Comparison of ENCODE assay signal across 8 cellular contexts in the genomic region with DNA sequence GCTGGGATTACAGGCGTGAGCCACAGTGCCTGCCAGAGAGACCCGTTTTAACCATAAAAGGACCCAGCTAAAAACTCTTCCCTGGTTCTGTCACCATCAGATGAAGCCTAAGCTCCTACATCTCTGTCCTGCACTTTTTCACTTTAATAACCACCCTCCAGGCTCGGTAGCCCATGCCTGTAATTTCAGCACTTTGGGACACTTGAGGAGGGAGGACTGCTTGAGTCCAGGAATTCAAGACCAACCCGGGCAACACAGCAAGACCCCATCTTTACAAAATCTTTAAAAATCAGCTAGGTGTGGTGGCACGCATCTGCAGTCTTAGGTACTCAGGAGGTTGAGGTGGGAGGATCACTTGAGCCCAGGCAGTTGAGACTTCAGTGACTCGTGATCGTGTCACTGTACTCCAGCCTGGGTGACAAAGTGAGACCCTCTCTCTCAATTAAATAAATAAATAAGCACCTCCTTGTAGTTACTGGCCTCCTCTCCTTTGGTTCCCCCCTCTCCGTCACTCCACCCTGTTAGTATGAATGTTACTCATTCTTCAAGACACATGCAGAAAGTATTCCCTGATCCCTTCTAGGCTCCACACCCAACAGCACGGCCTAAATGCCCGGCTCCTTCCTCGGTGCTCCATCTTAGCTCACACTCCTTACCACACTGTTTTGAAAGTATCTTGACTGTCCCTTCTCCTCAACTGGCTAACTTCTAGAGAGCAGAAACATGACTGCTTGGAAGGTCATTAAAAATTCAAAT. TPM values are rescaled to one million over a fixed set of nuclear protein-coding genes. Genes with fewer than 3 reads are reported as not detected.
DNase-seq lines count a peak whose midpoint lies in the region; ATAC-seq, FAIRE-seq and TF ChIP-seq lines count a peak whose summit lies in the region.
"Not testable (repeated sequence)": the region's sequence is repeated elsewhere in the genome, so short reads cannot be mapped to it uniquely, and the experiment has no call there.

No MANE protein-coding gene starts in this region.

- in situ Hi-C loops in Caki2 (cut with HindIII; ENCODE audit: low pct_unique_long_range_greater_than_20kb, low sequenced_read_pairs); IMR-90 (cut with MboI; ENCODE audit: low sequenced_read_pairs): not testable (repeated sequence)

- H2AK9ac ChIP-seq in IMR-90 (replicated peaks; ENCODE audit: low read depth, low read length, poor library complexity): peak overlapping the region; percentile 81

- peak overlapping the region; percentile 96 for H3K4me3 Mint-ChIP-seq in activated naive CD8-positive, alpha-beta T cell treated with anti-CD3 and anti-CD28 coated beads, Interleukin-2, amount 50 U/mL, for 24 hours

- BruUV-seq in IMR-90 (replicated peaks; lab: Mats Ljungman, UMichigan): not testable (repeated sequence)
- TSS peak; percentile 29 for BruUV-seq in endothelial cell of umbilical vein (replicated peaks; lab: Mats Ljungman, UMichigan)

- FAIRE-seq in endothelial cell of umbilical vein (lab: Jason Lieb, UNC); keratinocyte (lab: Jason Lieb, UNC): not testable (repeated sequence)

- peaks cover 0 to 40% of the 10 kb centered on the region in 2 experiments; a peak in 3 of 4 replicates for H3K79me1 ChIP-seq in IMR-90 (ENCODE audit: low read depth in 1 of 2, low read length in 2 of 2)
- not testable (repeated sequence) for H3K79me1 ChIP-seq in trophoblast cell (ENCODE audit: low read length)

- not testable (repeated sequence) for H3F3A ChIP-seq in SU-DHL-6 (ENCODE audit: insufficient read depth)

- not testable (repeated sequence) for H2BK20ac ChIP-seq in IMR-90 (ENCODE audit: low read depth, low read length)

- H4K91ac ChIP-seq in IMR-90 (ENCODE audit: insufficient read depth, low read depth, low read length): 0 out of 2 replicates have a peak overlapping the region, but pooled peaks have one; percentile 13
- H4K91ac ChIP-seq in trophoblast cell (ENCODE audit: low read depth, low read length): not testable (repeated sequence)

- H2AFZ ChIP-seq in IMR-90 (replicated peaks; ENCODE audit: low read length, poor library complexity); SU-DHL-6 (ENCODE audit: low read depth, low read length, severe bottlenecking); endothelial cell of umbilical vein (ENCODE audit: low read depth, low read length); keratinocyte (ENCODE audit: control insufficient read depth, low read length); trophoblast cell (ENCODE audit: insufficient read depth, low read length, poor library complexity): not testable (repeated sequence)

- peak; percentile 62; the same call in 1 of the 2 replicates for TF ChIP-seq POLR2A in IMR-90 (IDR thresholded peaks at IDR 0.05; ENCODE audit: low read depth, low read length)
- TF ChIP-seq POLR2A in endothelial cell of umbilical vein (IDR thresholded peaks at IDR 0.05; ENCODE audit: low read depth, low read length); uterus (IDR thresholded peaks at IDR 0.05): not testable (repeated sequence)

- WGBS in IMR-90 (ENCODE audit: extremely low coverage in 2 of 2, insufficient read length in 1 of 2), 2 experiments: 67% methylated on average over 3 of the region's 11 CpGs; no CpG with 5 or more reads in 1 of the 2 experiments
- no CpG with 5 or more reads among the region's 11 CpGs for WGBS in trophoblast cell (ENCODE audit: extremely low coverage, insufficient coverage, insufficient read length)

- 0 out of 2 replicates have a peak overlapping the region, but pooled peaks have one; percentile 5 for H2BK120ac ChIP-seq in IMR-90 (ENCODE audit: low read depth, low read length)
- not testable (repeated sequence) for H2BK120ac ChIP-seq in trophoblast cell (ENCODE audit: insufficient read depth, low read length, poor library complexity)

- not testable (repeated sequence) for H3K27me3 ChIP-seq in IMR-90 (ENCODE audit: control insufficient read depth, insufficient read depth, low read length); SU-DHL-6 (ENCODE audit: low read length); endothelial cell of umbilical vein (ENCODE audit: control insufficient read depth in 2 of 2, insufficient read depth in 2 of 2, low read length in 2 of 2); keratinocyte (ENCODE audit: control insufficient read depth, extremely low read depth, insufficient read depth, low read length); trophoblast cell (ENCODE audit: insufficient read depth, low read length); uterus

- H2BK5ac ChIP-seq in IMR-90 (ENCODE audit: low read depth, low read length, poor library complexity, severe bottlenecking): peak overlapping the region; percentile 89
- not testable (repeated sequence) for H2BK5ac ChIP-seq in trophoblast cell (ENCODE audit: low read depth, low read length, poor library complexity)

- H3K36me3 ChIP-seq in IMR-90 (ENCODE audit: control insufficient read depth, insufficient read depth, low read length); SU-DHL-6 (ENCODE audit: low read length); endothelial cell of umbilical vein (ENCODE audit: control insufficient read depth in 2 of 2, extremely low read depth in 1 of 2, insufficient read depth in 2 of 2, low read length in 2 of 2); keratinocyte (ENCODE audit: control insufficient read depth in 2 of 2, extremely low read depth in 1 of 2, insufficient read depth in 2 of 2, low read length in 2 of 2); trophoblast cell (ENCODE audit: control insufficient read depth in 1 of 2, insufficient read depth in 2 of 2, low read length in 2 of 2); uterus: not testable (repeated sequence)

- H4K8ac ChIP-seq in IMR-90 (ENCODE audit: low read depth in 2 of 2, low read length in 2 of 2): peak overlapping the region in 1 of 2 experiments; percentile 24; a peak in 1 of 4 replicates
- H4K8ac ChIP-seq in trophoblast cell (ENCODE audit: low read depth, low read length): not testable (repeated sequence)

- not testable (repeated sequence) for H3K9me3 ChIP-seq in IMR-90 (ENCODE audit: control insufficient read depth, insufficient read depth, low read length); SU-DHL-6 (ENCODE audit: insufficient read depth, low read length); endothelial cell of umbilical vein (replicated peaks; ENCODE audit: control insufficient read depth, insufficient read depth, low read length); keratinocyte (ENCODE audit: control insufficient read depth, low read depth, low read length); trophoblast cell (ENCODE audit: insufficient read depth, low read depth, low read length); uterus

- peak overlapping the region; percentile 89 for H3K9ac ChIP-seq in IMR-90 (ENCODE audit: low read depth, low read length)
- peak overlapping the region; percentile 84 for H3K9ac ChIP-seq in SU-DHL-6 (ENCODE audit: low read length)
- not testable (repeated sequence) for H3K9ac ChIP-seq in endothelial cell of umbilical vein (replicated peaks; ENCODE audit: extremely low read depth, insufficient read depth, low read length)
- peak overlapping the region; percentile 97 for H3K9ac ChIP-seq in keratinocyte (ENCODE audit: control insufficient read depth, extremely low read depth, insufficient read depth, low read length)
- H3K9ac ChIP-seq in trophoblast cell (ENCODE audit: low read length): peak overlapping the region; percentile 34

- H3K4ac ChIP-seq in IMR-90 (ENCODE audit: low read depth, low read length) (peak overlapping the region; percentile 41), trophoblast cell (ENCODE audit: low read depth, low read length) (peak overlapping the region; percentile 84)

- dilution Hi-C loops in IMR-90 (cut with HindIII; ENCODE audit: low sequenced_read_pairs, unreplicated experiment); endothelial cell of umbilical vein (cut with MboI; ENCODE audit: extremely low pct_ligation_motif_present, low sequenced_read_pairs); keratinocyte (cut with MboI; ENCODE audit: extremely low pct_ligation_motif_present, low sequenced_read_pairs): not testable (repeated sequence)

- not testable (repeated sequence) for H2BK15ac ChIP-seq in IMR-90 (ENCODE audit: low read depth, low read length)

- not testable (repeated sequence) for H3K9me2 ChIP-seq in SU-DHL-6 (replicated peaks; ENCODE audit: insufficient read depth, low read length)

- DNase-seq in Caki2 (ENCODE audit: low read depth) (peak; percentile 30), IMR-90 (peak; percentile 74), trophoblast cell (peak; percentile 52 to 61)
- not testable (repeated sequence) for DNase-seq in activated naive CD8-positive, alpha-beta T cell treated with anti-CD3 and anti-CD28 coated beads, Interleukin-2, amount 50 U/mL, for 24 hours; endothelial cell of umbilical vein (ENCODE audit: low read depth, low spot score); keratinocyte (ENCODE audit: low read depth, low spot score); uterus

- peaks cover 23% of the 10 kb centered on the region for H3K9me1 ChIP-seq in IMR-90 (ENCODE audit: insufficient read depth, low read length)
- H3K9me1 ChIP-seq in endothelial cell of umbilical vein (replicated peaks; ENCODE audit: control insufficient read depth, extremely low read depth, insufficient read depth, low read length); keratinocyte (ENCODE audit: control insufficient read depth, extremely low read depth, insufficient read depth, low read length): not testable (repeated sequence)

- not testable (repeated sequence) for H2BK12ac ChIP-seq in trophoblast cell (ENCODE audit: low read length)

- H2AK5ac ChIP-seq in IMR-90 (ENCODE audit: low read depth, low read length): peak overlapping the region; percentile 62
- H2AK5ac ChIP-seq in trophoblast cell (ENCODE audit: low read length): not testable (repeated sequence)

- peak overlapping the region; percentile 39 for H3K14ac ChIP-seq in IMR-90 (replicated peaks; ENCODE audit: low read depth, low read length)
- not testable (repeated sequence) for H3K14ac ChIP-seq in trophoblast cell (ENCODE audit: low read length)

- H4K12ac ChIP-seq in trophoblast cell (ENCODE audit: low read depth, low read length): not testable (repeated sequence)

- CTCF ChIA-PET in IMR-90 (lab: Yijun Ruan, JAX): interaction anchor here (0.6 kb wide), 2 partner anchors 25 to 70 kb away, joined by 3 to 4 read pairs; no protein-coding TSS in a partner anchor
- CTCF ChIA-PET in endothelial cell of umbilical vein (lab: Charles Lee): not testable (repeated sequence)

- TF ChIP-seq RAD21 in IMR-90 (IDR thresholded peaks at IDR 0.05; ENCODE audit: low read length): 0 out of 2 replicates have a peak, but pooled peaks have one; percentile 6

- H3K4me1 ChIP-seq in IMR-90 (ENCODE audit: control insufficient read depth, insufficient read depth, low read length); endothelial cell of umbilical vein (ENCODE audit: control insufficient read depth, extremely low read depth, insufficient read depth, low read length); keratinocyte (ENCODE audit: control insufficient read depth, extremely low read depth, insufficient read depth, low read length); trophoblast cell (ENCODE audit: control insufficient read depth in 1 of 2, insufficient read depth in 2 of 2, low read length in 2 of 2); uterus: not testable (repeated sequence)

- peak overlapping the region; percentile 80 for H3K27ac Mint-ChIP-seq in activated naive CD8-positive, alpha-beta T cell treated with anti-CD3 and anti-CD28 coated beads, Interleukin-2, amount 50 U/mL, for 24 hours

- not testable (repeated sequence) for H3K18ac ChIP-seq in IMR-90 (ENCODE audit: low read depth, low read length); trophoblast cell (ENCODE audit: low read length)

- not testable (repeated sequence) for H3K9me3 Mint-ChIP-seq in activated naive CD8-positive, alpha-beta T cell treated with anti-CD3 and anti-CD28 coated beads, Interleukin-2, amount 50 U/mL, for 24 hours

- intact Hi-C loops in IMR-90 (cut with micrococcal nuclease); endothelial cell of umbilical vein (cut with micrococcal nuclease); uterus (cut with DNase I; ENCODE audit: low total_unique reads): not testable (repeated sequence)

- H3K27ac ChIP-seq in IMR-90 (ENCODE audit: insufficient read depth, low read length): peak overlapping the region; percentile 58
- not testable (repeated sequence) for H3K27ac ChIP-seq in SU-DHL-6 (ENCODE audit: low read depth, low read length); endothelial cell of umbilical vein (ENCODE audit: insufficient read depth, low read depth, low read length); trophoblast cell (ENCODE audit: low read depth, low read length)
- peak overlapping the region; percentile 87 for H3K27ac ChIP-seq in keratinocyte (ENCODE audit: control insufficient read depth, insufficient read depth, low read length)
- peak overlapping the region; percentile 85 to 98 for H3K27ac ChIP-seq in uterus

- H4K20me1 ChIP-seq in IMR-90 (ENCODE audit: insufficient read depth, low read length): peaks cover 55% of the 10 kb centered on the region
- not testable (repeated sequence) for H4K20me1 ChIP-seq in SU-DHL-6 (ENCODE audit: low read depth, low read length); endothelial cell of umbilical vein (replicated peaks; ENCODE audit: control insufficient read depth, extremely low read depth, insufficient read depth, low read length)
- peaks cover 14% of the 10 kb centered on the region for H4K20me1 ChIP-seq in keratinocyte (ENCODE audit: control insufficient read depth, extremely low read depth, insufficient read depth, low read length)

- not testable (repeated sequence) for TF ChIP-seq CTCF in IMR-90 (conservative IDR thresholded peaks at IDR 0.05; ENCODE audit: low read depth, low read length); SU-DHL-6 (IDR thresholded peaks at IDR 0.05; ENCODE audit: insufficient read depth, low read length, poor library complexity, severe bottlenecking); endothelial cell of umbilical vein (IDR thresholded peaks at IDR 0.05; ENCODE audit: extremely low read depth in 1 of 2, insufficient read depth in 1 of 2, low read depth in 1 of 2, low read length in 2 of 2); keratinocyte (optimal IDR thresholded peaks at IDR 0.05 in 1 of 3, IDR thresholded peaks at IDR 0.05 in 1 of 3, conservative IDR thresholded peaks at IDR 0.05 in 1 of 3; ENCODE audit: extremely low read depth in 1 of 3, insufficient read depth in 2 of 3, low read length in 3 of 3); uterus (IDR thresholded peaks at IDR 0.05)

- not testable (repeated sequence) for H3K27me3 Mint-ChIP-seq in activated naive CD8-positive, alpha-beta T cell treated with anti-CD3 and anti-CD28 coated beads, Interleukin-2, amount 50 U/mL, for 24 hours

- H3K23ac ChIP-seq in IMR-90 (ENCODE audit: low read depth, low read length): peak overlapping the region; percentile 23; the same call in 1 of the 2 replicates
- H3K23ac ChIP-seq in trophoblast cell (ENCODE audit: low read length): not testable (repeated sequence)

- not testable (repeated sequence) for H4K5ac ChIP-seq in IMR-90 (ENCODE audit: low read depth, low read length)

- H3K4me3 ChIP-seq in IMR-90 (ENCODE audit: insufficient read depth, low read depth, low read length) (peak overlapping the region; percentile 27), SU-DHL-6 (ENCODE audit: insufficient read depth, low read length, poor library complexity, severe bottlenecking) (peak overlapping the region; percentile 95), endothelial cell of umbilical vein (replicated peaks in 1 of 3; ENCODE audit: insufficient read depth in 1 of 3, low read depth in 1 of 3, low read length in 3 of 3) (peak overlapping the region in 1 of 3 experiments; percentile 79), keratinocyte (ENCODE audit: control insufficient read depth in 2 of 3, extremely low read depth in 1 of 3, insufficient read depth in 2 of 3, low read depth in 1 of 3, low read length in 3 of 3) (peak overlapping the region; percentile 86 to 97 (median 92)), uterus (peak overlapping the region in 1 of 2 donors; percentile 97)
- H3K4me3 ChIP-seq in trophoblast cell (ENCODE audit: low read depth, low read length): not testable (repeated sequence)

- peaks cover 14% of the 10 kb centered on the region for H3K36me3 Mint-ChIP-seq in activated naive CD8-positive, alpha-beta T cell treated with anti-CD3 and anti-CD28 coated beads, Interleukin-2, amount 50 U/mL, for 24 hours (ENCODE audit: low read depth)

- H3K4me2 ChIP-seq in IMR-90 (ENCODE audit: low read depth, low read length) (peak overlapping the region; percentile 80), SU-DHL-6 (ENCODE audit: low read depth, low read length, poor library complexity, severe bottlenecking) (peak overlapping the region; percentile 94), endothelial cell of umbilical vein (ENCODE audit: insufficient read depth, low read length) (peak overlapping the region; percentile 81), keratinocyte (ENCODE audit: control insufficient read depth, extremely low read depth, insufficient read depth, low read depth, low read length) (peak overlapping the region; percentile 80)
- not testable (repeated sequence) for H3K4me2 ChIP-seq in trophoblast cell (ENCODE audit: low read length)

- not testable (repeated sequence) for H3K56ac ChIP-seq in IMR-90 (ENCODE audit: extremely low read depth, insufficient read depth, low read length)

- H3K79me2 ChIP-seq in SU-DHL-6 (ENCODE audit: insufficient read depth, low read length) (peaks cover 73% of the 10 kb centered on the region), endothelial cell of umbilical vein (ENCODE audit: control insufficient read depth, insufficient read depth, low read length) (peaks cover 67% of the 10 kb centered on the region), keratinocyte (ENCODE audit: control insufficient read depth, insufficient read depth, low read length) (peaks cover 68% of the 10 kb centered on the region), trophoblast cell (ENCODE audit: control insufficient read depth, insufficient read depth, low read length, poor library complexity) (peaks cover 20% of the 10 kb centered on the region)

- POLR2A ChIA-PET in IMR-90 (lab: Charles Lee; ENCODE audit: unreplicated experiment): interaction anchor here (0.6 kb wide), 1 partner anchor 62 kb away, joined by 3 read pairs; no protein-coding TSS in a partner anchor
- POLR2A ChIA-PET in endothelial cell of umbilical vein (lab: Charles Lee): not testable (repeated sequence)

- ATAC-seq in IMR-90 (ENCODE audit: low read depth): peak; percentile 42
- ATAC-seq in activated naive CD8-positive, alpha-beta T cell treated with anti-CD3 and anti-CD28 coated beads, Interleukin-2, amount 50 U/mL, for 24 hours: not testable (repeated sequence)

- H3K4me1 Mint-ChIP-seq in activated naive CD8-positive, alpha-beta T cell treated with anti-CD3 and anti-CD28 coated beads, Interleukin-2, amount 50 U/mL, for 24 hours: peaks cover 49% of the 10 kb centered on the region

RNA-seq across cellular contexts. Expression of gene KCTD7, which starts 38.2 kb away (rescaled TPM):
- 2.3 and 5.1 TPM in 2 replicates for total RNA-seq in Caki2 (2014; rRNA removed; shearing (Covaris generic); ENCODE audit: low replicate concordance)
- total RNA-seq in IMR-90 (2012; rRNA removed): 6.1 TPM in 2 replicates
- polyA plus RNA-seq in IMR-90 (2012; rRNA removed): 11.3 and 12.8 TPM in 2 replicates
- polyA plus RNA-seq in IMR-90 (2012; cell fraction: cytosol; rRNA removed): 8.9 and 12.4 TPM in 2 replicates
- polyA plus RNA-seq in IMR-90 (2012; cell fraction: nucleus; rRNA removed; ENCODE audit: low replicate concordance): 40.0 and 52.6 TPM in 2 replicates
- total RNA-seq in endothelial cell of umbilical vein: 8.7 and 11.3 TPM in 2 replicates
- polyA plus RNA-seq in endothelial cell of umbilical vein: 14.1 and 14.9 TPM in 2 replicates
- polyA plus RNA-seq in endothelial cell of umbilical vein (2011; cell fraction: cytosol; rRNA removed): 8.3 and 10.1 TPM in 2 replicates
- polyA plus RNA-seq in endothelial cell of umbilical vein (2011; cell fraction: nucleus; rRNA removed): 29.6 and 31.9 TPM in 2 replicates
- polyA plus RNA-seq in endothelial cell of umbilical vein (2012): 4.8 and 5.3 TPM in 2 replicates
- polyA minus RNA-seq in endothelial cell of umbilical vein: 16.5 and 25.3 TPM in 2 replicates
- 3.9 TPM for polyA minus RNA-seq in endothelial cell of umbilical vein (2011; cell fraction: cytosol; rRNA and poly(A)+ RNA removed)
- 12.7 and 16.8 TPM in 2 replicates for polyA minus RNA-seq in endothelial cell of umbilical vein (2011; cell fraction: nucleus; rRNA and poly(A)+ RNA removed)
- polyA plus RNA-seq in keratinocyte: 3.7 to 5.2 TPM (median 4.6 TPM) in 3 replicates
- polyA plus RNA-seq in keratinocyte (2011; ENCODE audit: low read depth): 1.8 TPM
- 3.5 and 3.6 TPM in 2 replicates for polyA plus RNA-seq in keratinocyte (2011; cell fraction: cytosol; rRNA removed)
- 12.6 and 14.8 TPM in 2 replicates for polyA plus RNA-seq in keratinocyte (2011; cell fraction: nucleus; rRNA removed)
- polyA plus RNA-seq in keratinocyte (2012; ENCODE audit: low replicate concordance): 2.1 and 2.9 TPM in 2 replicates
- 8.6 to 14.1 TPM (median 8.7 TPM) in 3 replicates for polyA minus RNA-seq in keratinocyte
- polyA minus RNA-seq in keratinocyte (2011; cell fraction: cytosol; rRNA and poly(A)+ RNA removed): 2.5 TPM
- 5.6 and 6.6 TPM in 2 replicates for polyA minus RNA-seq in keratinocyte (2011; cell fraction: nucleus; rRNA and poly(A)+ RNA removed)
- 4.7 and 5.1 TPM in 2 replicates for polyA plus RNA-seq in trophoblast cell (2013)
- 10 to 100 TPM in 3 of 4 donors, 1 to 10 TPM in 1; 8.7 to 23.5 (median 17.8) TPM for total RNA-seq in uterus
